In genomic region chr22:20573830-20574615, GRCh38 we compare ENCODE assay signal across 27 cellular contexts.
DNase-seq lines count a peak whose midpoint lies in the region; ATAC-seq and TF ChIP-seq lines count a peak whose summit lies in the region.
"Had no signal": no experiment of that assay in that cellular context is flagged by ENCODE, and none has a peak within 500 bp of the region (broad histone marks: within the 10 kb centered on the region; RNA-seq: fewer than 3 reads in every experiment).

No MANE protein-coding gene starts in this region.

- DNase-seq in left ventricle myocardium inferior (peak; percentile 4), Right ventricle myocardium inferior (ENCODE audit: missing footprints) (no peak), RWPE1 (ENCODE audit: low spot score) (no peak), left colon (peak; percentile 4 to 15), upper lobe of right lung (peak; percentile 34), NK-92 (lab: John Stamatoyannopoulos, UW; ENCODE audit: unreplicated experiment) (no peak)
- DNase-seq: activated naive CD8-positive, alpha-beta T cell treated with anti-CD3 and anti-CD28 coated beads, Interleukin-2, amount 10 ng/mL, durations not matched to agents 7 days and 5 days; cortex of kidney; EL; foreskin keratinocyte; Kasumi-1; mesenchymal stem cell; NCI-H146; NCI-H446 treated with DMSO at 0.1 percent for 48 hours; NCI-H82; occipital lobe; RPMI8226; stimulated activated CD4-positive, alpha-beta T cell treated with anti-CD3 and anti-CD28 coated beads, Interleukin-1b, Interleukin-23, amount 100 ng/mL, for 48 hours had no signal

- H3K9me3 ChIP-seq in left ventricle myocardium inferior (replicated peaks) (no peaks in the 10 kb centered on the region), upper lobe of right lung (no peaks in the 10 kb centered on the region)
- H3K9me3 ChIP-seq: ascending aorta, tibial nerve had no signal

- H3K27me3 ChIP-seq in left ventricle myocardium inferior (ENCODE audit: low read depth) = no peaks in the 10 kb centered on the region
- no peaks in the 10 kb centered on the region for H3K27me3 ChIP-seq in upper lobe of right lung
- H3K27me3 ChIP-seq: ascending aorta, foreskin keratinocyte, tibial nerve had no signal

- ATAC-seq in Right ventricle myocardium inferior (no peak), left colon (peak; percentile 7), upper lobe of right lung (no peak), HG03442 (IDR thresholded peaks at IDR 0.05; ENCODE audit: unreplicated experiment) (no peak)
- ATAC-seq: CD8-positive, alpha-beta T cell; esophagus mucosa; foreskin keratinocyte; GM12878 had no signal

- peaks cover 74% of the 10 kb centered on the region for H3K36me3 ChIP-seq in left ventricle myocardium inferior
- H3K36me3 ChIP-seq in upper lobe of right lung = peaks cover 75% of the 10 kb centered on the region

- TF ChIP-seq CTCF in left ventricle myocardium inferior (IDR thresholded peaks at IDR 0.05; ENCODE audit: borderline replicate concordance) (no peak), RWPE1 (conservative IDR thresholded peaks at IDR 0.05; ENCODE audit: low read depth) (no peak), upper lobe of right lung (IDR thresholded peaks at IDR 0.05) (no peak)

- CTCF ChIA-PET in RWPE1 (lab: Yijun Ruan, JAX) = no interaction called here

- intact Hi-C loops in left ventricle myocardium inferior (cut with micrococcal nuclease) (no loop called here), Right ventricle myocardium inferior (cut with DNase I) (no loop called here), left colon (cut with DNase I, micrococcal nuclease) (no loop called here), upper lobe of right lung (cut with DNase I) (no loop called here)

- H3K4me1 ChIP-seq in left ventricle myocardium inferior (peaks cover 38% of the 10 kb centered on the region), upper lobe of right lung (peaks cover 52% of the 10 kb centered on the region)

- no peak overlapping the region for H3K4me3 ChIP-seq in left ventricle myocardium inferior
- no peak overlapping the region for H3K4me3 ChIP-seq in upper lobe of right lung
- H3K4me3 ChIP-seq: ascending aorta, GM12878, SK-N-MC, skin epidermis, tibial nerve had no signal

- POLR2A ChIA-PET in RWPE1 (lab: Yijun Ruan, JAX; ENCODE audit: low non-redundant PET) = no interaction called here

- no peak overlapping the region for H3K27ac ChIP-seq in left ventricle myocardium inferior (replicated peaks)
- H3K27ac ChIP-seq in RWPE1 = peak overlapping the region; percentile 39
- peak overlapping the region; percentile 58 for H3K27ac ChIP-seq in upper lobe of right lung
- H3K27ac ChIP-seq: ascending aorta, foreskin keratinocyte, HL-60, SK-N-MC, skin epidermis, tibial nerve had no signal

Comparison
In these comparisons a context has a peak if more than half of its experiments do, and no peak if none do; other contexts are left out.
1. DNase-seq: peak in left ventricle myocardium inferior (single experiment), left colon (2 of 2) and upper lobe of right lung (single experiment); none in Right ventricle myocardium inferior (single experiment), RWPE1 (single experiment) and NK-92 (single experiment).